Comparison of ENCODE assay signal across 1 cellular context in the genomic region with DNA sequence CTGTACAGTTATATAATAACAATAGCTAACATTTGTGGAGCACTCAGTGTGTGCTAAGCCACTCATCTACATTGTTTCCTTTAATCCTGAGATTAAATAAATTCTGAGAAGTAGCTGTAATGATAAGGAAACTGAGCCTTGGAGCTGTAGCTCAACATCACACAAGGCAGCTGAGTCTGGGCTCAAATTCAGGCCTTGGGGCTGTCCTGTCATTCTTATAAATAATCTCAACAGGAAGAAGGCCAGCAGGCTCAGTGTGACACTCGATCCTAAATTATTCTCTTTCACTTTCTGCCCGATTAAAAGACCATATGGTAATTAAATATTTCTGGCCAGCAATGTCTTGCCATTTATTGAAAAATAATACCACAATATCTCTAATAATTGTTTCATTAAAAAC.
TF ChIP-seq lines count a peak whose summit lies in the region.

No MANE protein-coding gene starts in this region.

TF ChIP-seq in IMR-90, 13 proteins besides CTCF, POLR2A, EP300 and RAD21:
- no peak for TF ChIP-seq USF2 (IDR thresholded peaks at IDR 0.05; ENCODE audit: low read depth, low read length)
TF ChIP-seq in IMR-90: peak in this region for 0.
